ENCODE assay signal across 1 cellular context in the genomic region with DNA sequence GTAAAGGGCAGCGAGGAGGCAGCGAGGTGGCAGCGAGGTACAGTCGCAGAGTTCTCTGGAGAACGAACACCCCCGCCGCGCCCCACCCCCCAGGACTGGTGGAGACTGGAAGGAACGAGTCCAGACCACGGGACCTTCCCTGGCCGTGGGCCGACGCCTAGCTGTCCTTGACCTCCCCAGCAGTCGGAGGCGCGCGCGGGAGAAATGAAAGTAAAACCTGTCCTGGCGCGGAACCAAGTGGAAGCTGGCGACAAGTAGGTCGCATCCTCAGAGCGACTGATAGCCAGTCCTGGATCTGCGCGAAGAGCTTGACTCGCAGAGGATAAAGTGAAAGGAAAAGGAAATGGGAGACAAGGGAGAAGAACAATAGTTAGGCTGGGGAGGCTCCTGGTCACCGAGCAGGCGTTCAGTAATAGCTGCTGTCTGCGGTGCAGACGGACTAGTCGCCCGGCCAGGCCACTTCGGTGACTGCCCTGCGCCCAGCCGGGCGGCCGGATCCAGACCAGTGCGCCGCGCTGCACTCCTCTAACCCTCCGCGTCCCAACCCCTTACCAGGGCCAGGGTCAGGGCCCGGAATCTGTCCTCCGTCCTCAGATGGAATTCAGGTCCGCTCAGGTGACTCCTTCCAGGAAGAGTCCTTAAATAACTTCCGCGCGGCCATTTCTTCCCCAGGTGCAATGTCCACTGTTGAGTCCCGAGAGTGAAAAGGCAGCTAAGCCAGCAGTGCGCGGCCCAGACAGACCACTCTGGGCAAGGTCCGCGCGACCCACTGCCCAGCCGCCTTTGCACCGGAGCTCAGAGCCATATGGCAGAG.
TF ChIP-seq lines count a peak whose summit lies in the region.

No MANE protein-coding gene starts in this region.

TF ChIP-seq in K562, 482 proteins besides CTCF, POLR2A, EP300 and RAD21 (continues in another document):
- TF ChIP-seq, protein P1, sequence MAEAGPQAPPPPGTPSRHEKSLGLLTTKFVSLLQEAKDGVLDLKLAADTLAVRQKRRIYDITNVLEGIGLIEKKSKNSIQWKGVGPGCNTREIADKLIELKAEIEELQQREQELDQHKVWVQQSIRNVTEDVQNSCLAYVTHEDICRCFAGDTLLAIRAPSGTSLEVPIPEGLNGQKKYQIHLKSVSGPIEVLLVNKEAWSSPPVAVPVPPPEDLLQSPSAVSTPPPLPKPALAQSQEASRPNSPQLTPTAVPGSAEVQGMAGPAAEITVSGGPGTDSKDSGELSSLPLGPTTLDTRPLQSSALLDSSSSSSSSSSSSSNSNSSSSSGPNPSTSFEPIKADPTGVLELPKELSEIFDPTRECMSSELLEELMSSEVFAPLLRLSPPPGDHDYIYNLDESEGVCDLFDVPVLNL (CRISPR knock-in tag; IDR thresholded peaks at IDR 0.05; ENCODE audit: low read depth), result 0 out of 2 replicates have a peak, but pooled peaks have one; percentile 14
- no peak for TF ChIP-seq TCF7 (IDR thresholded peaks at IDR 0.05; ENCODE audit: borderline replicate concordance)
- TF ChIP-seq NFATC3 (IDR thresholded peaks at IDR 0.05), result no peak
- no peak for TF ChIP-seq MCM7 (IDR thresholded peaks at IDR 0.05)
- TF ChIP-seq EZH2 (IDR thresholded peaks at IDR 0.05; ENCODE audit: borderline replicate concordance, low read depth, low read length), result no peak; the same call in 1 of the 2 replicates
- peak; percentile 33 for TF ChIP-seq L3MBTL2 (IDR thresholded peaks at IDR 0.05)
- TF ChIP-seq, protein P2, sequence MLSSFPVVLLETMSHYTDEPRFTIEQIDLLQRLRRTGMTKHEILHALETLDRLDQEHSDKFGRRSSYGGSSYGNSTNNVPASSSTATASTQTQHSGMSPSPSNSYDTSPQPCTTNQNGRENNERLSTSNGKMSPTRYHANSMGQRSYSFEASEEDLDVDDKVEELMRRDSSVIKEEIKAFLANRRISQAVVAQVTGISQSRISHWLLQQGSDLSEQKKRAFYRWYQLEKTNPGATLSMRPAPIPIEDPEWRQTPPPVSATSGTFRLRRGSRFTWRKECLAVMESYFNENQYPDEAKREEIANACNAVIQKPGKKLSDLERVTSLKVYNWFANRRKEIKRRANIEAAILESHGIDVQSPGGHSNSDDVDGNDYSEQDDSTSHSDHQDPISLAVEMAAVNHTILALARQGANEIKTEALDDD (IDR thresholded peaks at IDR 0.05), result no peak
- TF ChIP-seq SLC30A9 (CRISPR knock-in tag; IDR thresholded peaks at IDR 0.05), result no peak
- TF ChIP-seq PHF8 (IDR thresholded peaks at IDR 0.05; ENCODE audit: borderline replicate concordance, low read length), result peak; percentile 30; the same call in 1 of the 2 replicates
- no peak for TF ChIP-seq NCOA4 (IDR thresholded peaks at IDR 0.05; ENCODE audit: partially characterized antibody)
- TF ChIP-seq, protein P3, sequence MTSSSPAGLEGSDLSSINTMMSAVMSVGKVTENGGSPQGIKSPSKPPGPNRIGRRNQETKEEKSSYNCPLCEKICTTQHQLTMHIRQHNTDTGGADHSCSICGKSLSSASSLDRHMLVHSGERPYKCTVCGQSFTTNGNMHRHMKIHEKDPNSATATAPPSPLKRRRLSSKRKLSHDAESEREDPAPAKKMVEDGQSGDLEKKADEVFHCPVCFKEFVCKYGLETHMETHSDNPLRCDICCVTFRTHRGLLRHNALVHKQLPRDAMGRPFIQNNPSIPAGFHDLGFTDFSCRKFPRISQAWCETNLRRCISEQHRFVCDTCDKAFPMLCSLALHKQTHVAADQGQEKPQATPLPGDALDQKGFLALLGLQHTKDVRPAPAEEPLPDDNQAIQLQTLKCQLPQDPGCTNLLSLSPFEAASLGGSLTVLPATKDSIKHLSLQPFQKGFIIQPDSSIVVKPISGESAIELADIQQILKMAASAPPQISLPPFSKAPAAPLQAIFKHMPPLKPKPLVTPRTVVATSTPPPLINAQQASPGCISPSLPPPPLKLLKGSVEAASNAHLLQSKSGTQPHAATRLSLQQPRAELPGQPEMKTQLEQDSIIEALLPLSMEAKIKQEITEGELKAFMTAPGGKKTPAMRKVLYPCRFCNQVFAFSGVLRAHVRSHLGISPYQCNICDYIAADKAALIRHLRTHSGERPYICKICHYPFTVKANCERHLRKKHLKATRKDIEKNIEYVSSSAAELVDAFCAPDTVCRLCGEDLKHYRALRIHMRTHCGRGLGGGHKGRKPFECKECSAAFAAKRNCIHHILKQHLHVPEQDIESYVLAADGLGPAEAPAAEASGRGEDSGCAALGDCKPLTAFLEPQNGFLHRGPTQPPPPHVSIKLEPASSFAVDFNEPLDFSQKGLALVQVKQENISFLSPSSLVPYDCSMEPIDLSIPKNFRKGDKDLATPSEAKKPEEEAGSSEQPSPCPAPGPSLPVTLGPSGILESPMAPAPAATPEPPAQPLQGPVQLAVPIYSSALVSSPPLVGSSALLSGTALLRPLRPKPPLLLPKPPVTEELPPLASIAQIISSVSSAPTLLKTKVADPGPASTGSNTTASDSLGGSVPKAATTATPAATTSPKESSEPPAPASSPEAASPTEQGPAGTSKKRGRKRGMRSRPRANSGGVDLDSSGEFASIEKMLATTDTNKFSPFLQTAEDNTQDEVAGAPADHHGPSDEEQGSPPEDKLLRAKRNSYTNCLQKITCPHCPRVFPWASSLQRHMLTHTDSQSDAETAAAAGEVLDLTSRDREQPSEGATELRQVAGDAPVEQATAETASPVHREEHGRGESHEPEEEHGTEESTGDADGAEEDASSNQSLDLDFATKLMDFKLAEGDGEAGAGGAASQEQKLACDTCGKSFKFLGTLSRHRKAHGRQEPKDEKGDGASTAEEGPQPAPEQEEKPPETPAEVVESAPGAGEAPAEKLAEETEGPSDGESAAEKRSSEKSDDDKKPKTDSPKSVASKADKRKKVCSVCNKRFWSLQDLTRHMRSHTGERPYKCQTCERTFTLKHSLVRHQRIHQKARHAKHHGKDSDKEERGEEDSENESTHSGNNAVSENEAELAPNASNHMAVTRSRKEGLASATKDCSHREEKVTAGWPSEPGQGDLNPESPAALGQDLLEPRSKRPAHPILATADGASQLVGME (CRISPR knock-in tag; IDR thresholded peaks at IDR 0.05), result no peak
- TF ChIP-seq, protein P4, sequence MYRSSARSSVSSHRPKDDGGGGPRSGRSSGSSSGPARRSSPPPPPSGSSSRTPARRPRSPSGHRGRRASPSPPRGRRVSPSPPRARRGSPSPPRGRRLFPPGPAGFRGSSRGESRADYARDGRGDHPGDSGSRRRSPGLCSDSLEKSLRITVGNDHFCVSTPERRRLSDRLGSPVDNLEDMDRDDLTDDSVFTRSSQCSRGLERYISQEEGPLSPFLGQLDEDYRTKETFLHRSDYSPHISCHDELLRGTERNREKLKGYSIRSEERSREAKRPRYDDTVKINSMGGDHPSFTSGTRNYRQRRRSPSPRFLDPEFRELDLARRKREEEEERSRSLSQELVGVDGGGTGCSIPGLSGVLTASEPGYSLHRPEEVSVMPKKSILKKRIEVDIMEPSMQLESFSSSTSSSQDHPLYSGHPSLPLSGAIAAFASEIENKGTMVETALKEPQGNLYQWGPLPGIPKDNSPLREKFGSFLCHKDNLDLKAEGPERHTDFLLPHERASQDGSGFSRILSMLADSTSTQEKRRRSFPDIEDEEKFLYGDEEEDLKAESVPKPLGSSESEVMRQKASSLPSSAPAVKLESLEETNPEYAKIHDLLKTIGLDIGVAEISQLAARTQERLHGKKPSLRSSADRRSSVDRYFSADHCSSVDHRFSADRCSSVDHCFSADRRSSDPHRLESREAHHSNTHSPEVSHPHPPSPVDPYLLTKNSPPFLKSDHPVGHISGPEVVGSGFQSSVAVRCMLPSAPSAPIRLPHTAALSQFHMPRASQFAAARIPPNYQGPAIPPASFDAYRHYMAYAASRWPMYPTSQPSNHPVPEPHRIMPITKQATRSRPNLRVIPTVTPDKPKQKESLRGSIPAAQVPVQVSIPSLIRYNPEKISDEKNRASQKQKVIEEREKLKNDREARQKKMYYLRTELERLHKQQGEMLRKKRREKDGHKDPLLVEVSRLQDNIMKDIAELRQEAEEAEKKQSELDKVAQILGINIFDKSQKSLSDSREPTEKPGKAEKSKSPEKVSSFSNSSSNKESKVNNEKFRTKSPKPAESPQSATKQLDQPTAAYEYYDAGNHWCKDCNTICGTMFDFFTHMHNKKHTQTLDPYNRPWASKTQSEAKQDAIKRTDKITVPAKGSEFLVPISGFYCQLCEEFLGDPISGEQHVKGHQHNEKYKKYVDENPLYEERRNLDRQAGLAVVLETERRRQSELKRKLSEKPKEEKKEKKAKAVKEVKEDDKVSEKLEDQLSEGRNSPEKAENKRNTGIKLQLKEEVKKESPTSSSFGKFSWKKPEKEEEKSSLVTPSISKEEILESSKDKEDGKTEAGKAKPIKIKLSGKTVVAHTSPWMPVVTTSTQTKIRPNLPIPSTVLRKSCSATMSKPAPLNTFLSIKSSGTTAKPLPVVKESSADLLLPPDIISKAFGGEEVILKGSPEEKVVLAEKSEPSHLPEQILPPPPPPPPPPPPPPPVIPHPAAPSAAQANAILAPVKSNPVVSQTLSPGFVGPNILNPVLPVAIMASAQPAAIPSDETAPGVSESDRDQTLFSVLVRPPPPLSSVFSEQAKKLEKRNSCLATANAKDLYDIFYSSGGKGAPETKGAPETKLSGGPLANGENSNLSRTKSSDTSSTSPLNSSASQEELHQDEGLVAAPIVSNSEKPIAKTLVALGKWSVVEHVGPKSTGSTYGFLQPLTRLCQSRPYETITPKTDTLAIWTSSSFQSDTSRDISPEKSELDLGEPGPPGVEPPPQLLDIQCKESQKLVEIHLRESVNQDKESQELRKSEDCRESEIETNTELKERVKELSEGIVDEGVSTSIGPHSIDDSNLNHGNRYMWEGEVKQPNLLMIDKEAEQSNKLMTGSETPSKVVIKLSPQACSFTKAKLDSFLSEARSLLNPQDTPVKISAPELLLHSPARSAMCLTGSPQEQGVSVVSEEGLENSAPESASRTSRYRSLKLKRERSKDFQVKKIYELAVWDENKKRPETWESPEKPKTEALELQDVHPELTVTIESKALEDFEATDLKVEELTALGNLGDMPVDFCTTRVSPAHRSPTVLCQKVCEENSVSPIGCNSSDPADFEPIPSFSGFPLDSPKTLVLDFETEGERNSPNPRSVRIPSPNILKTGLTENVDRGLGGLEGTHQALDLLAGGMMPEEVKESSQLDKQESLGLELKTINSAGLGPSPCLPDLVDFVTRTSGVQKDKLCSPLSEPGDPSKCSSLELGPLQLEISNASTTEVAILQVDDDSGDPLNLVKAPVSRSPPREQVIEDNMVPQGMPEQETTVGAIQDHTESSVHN (IDR thresholded peaks at IDR 0.05; ENCODE audit: borderline replicate concordance in 1 of 2, low read depth in 1 of 2), result 0 out of 4 replicates have a peak, but pooled peaks of 1 of the 2 experiments have one; percentile 33
- TF ChIP-seq C11orf30 (IDR thresholded peaks at IDR 0.05; ENCODE audit: low read depth), result no peak
- no peak for TF ChIP-seq RFX1 (IDR thresholded peaks at IDR 0.05)
- TF ChIP-seq, protein P5, sequence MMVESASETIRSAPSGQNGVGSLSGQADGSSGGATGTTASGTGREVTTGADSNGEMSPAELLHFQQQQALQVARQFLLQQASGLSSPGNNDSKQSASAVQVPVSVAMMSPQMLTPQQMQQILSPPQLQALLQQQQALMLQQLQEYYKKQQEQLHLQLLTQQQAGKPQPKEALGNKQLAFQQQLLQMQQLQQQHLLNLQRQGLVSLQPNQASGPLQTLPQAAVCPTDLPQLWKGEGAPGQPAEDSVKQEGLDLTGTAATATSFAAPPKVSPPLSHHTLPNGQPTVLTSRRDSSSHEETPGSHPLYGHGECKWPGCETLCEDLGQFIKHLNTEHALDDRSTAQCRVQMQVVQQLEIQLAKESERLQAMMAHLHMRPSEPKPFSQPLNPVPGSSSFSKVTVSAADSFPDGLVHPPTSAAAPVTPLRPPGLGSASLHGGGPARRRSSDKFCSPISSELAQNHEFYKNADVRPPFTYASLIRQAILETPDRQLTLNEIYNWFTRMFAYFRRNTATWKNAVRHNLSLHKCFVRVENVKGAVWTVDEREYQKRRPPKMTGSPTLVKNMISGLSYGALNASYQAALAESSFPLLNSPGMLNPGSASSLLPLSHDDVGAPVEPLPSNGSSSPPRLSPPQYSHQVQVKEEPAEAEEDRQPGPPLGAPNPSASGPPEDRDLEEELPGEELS (CRISPR knock-in tag; IDR thresholded peaks at IDR 0.05; ENCODE audit: borderline replicate concordance), result no peak
- no peak for TF ChIP-seq ZNF23 (CRISPR knock-in tag; IDR thresholded peaks at IDR 0.05)
- TF ChIP-seq, protein P6, sequence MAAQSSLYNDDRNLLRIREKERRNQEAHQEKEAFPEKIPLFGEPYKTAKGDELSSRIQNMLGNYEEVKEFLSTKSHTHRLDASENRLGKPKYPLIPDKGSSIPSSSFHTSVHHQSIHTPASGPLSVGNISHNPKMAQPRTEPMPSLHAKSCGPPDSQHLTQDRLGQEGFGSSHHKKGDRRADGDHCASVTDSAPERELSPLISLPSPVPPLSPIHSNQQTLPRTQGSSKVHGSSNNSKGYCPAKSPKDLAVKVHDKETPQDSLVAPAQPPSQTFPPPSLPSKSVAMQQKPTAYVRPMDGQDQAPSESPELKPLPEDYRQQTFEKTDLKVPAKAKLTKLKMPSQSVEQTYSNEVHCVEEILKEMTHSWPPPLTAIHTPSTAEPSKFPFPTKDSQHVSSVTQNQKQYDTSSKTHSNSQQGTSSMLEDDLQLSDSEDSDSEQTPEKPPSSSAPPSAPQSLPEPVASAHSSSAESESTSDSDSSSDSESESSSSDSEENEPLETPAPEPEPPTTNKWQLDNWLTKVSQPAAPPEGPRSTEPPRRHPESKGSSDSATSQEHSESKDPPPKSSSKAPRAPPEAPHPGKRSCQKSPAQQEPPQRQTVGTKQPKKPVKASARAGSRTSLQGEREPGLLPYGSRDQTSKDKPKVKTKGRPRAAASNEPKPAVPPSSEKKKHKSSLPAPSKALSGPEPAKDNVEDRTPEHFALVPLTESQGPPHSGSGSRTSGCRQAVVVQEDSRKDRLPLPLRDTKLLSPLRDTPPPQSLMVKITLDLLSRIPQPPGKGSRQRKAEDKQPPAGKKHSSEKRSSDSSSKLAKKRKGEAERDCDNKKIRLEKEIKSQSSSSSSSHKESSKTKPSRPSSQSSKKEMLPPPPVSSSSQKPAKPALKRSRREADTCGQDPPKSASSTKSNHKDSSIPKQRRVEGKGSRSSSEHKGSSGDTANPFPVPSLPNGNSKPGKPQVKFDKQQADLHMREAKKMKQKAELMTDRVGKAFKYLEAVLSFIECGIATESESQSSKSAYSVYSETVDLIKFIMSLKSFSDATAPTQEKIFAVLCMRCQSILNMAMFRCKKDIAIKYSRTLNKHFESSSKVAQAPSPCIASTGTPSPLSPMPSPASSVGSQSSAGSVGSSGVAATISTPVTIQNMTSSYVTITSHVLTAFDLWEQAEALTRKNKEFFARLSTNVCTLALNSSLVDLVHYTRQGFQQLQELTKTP (IDR thresholded peaks at IDR 0.05; ENCODE audit: low read depth in 1 of 2, partially characterized antibody in 2 of 2), result no peak
- no peak for TF ChIP-seq TOE1 (IDR thresholded peaks at IDR 0.05; ENCODE audit: borderline replicate concordance)
- no peak for TF ChIP-seq TOE1 (CRISPR knock-in tag; IDR thresholded peaks at IDR 0.05; ENCODE audit: borderline replicate concordance, low read depth)
- peak in 1 of 2 experiments; percentile 54 for TF ChIP-seq E2F6 (IDR thresholded peaks at IDR 0.05; ENCODE audit: borderline replicate concordance in 1 of 2, extremely low read depth in 1 of 2, insufficient read depth in 1 of 2, insufficient read length in 1 of 2, low read depth in 1 of 2, low read length in 1 of 2, poor library complexity in 1 of 2, severe bottlenecking in 1 of 2)
- TF ChIP-seq CC2D1A (IDR thresholded peaks at IDR 0.05), result no peak
- TF ChIP-seq ZSCAN29 (IDR thresholded peaks at IDR 0.05), result no peak
- no peak for TF ChIP-seq DACH1 (IDR thresholded peaks at IDR 0.05; ENCODE audit: partially characterized antibody)
- TF ChIP-seq SMARCB1 (IDR thresholded peaks at IDR 0.05; ENCODE audit: insufficient read length, low read depth), result no peak
- no peak for TF ChIP-seq ZNF75A (CRISPR knock-in tag; IDR thresholded peaks at IDR 0.05)
- TF ChIP-seq TARDBP (IDR thresholded peaks at IDR 0.05), result no peak
- peak; percentile 26 for TF ChIP-seq KDM5B (IDR thresholded peaks at IDR 0.05; ENCODE audit: insufficient replicate concordance, low read depth, low read length)
